Comparison of ENCODE assay signal across 12 cellular contexts in the genomic region with DNA sequence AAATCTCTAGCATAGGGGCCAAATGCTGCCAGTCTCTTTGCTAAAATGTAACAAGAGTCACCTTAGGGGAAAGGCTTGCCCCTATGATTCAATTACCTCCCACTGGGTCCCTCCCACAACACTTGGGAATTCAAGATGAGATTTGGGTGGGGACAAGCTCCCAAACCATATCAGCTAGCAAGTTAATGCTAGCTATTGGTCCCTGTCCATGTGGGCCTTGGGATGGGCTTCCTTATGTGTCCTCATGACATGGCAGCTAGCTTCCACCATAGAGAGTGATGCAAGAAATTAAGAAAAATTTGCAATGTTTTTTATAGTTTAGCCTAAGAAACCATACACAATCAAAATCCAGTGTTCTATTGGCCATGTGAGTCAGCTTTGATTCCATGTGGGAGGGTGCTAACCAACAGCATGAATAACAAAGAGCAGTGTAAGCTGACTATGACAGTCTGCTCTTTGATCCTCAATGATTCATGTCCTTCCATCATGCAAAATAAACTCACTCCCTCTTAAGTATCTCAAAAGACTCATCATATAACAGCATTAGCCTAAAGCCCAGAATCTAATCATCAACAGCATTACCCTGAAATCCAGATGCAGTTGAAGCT. TPM values are rescaled to one million over a fixed set of nuclear protein-coding genes. Genes with fewer than 3 reads are reported as not detected.
DNase-seq lines count a peak whose midpoint lies in the region; ATAC-seq, FAIRE-seq and TF ChIP-seq lines count a peak whose summit lies in the region.
"Had no signal": no experiment of that assay in that cellular context is flagged by ENCODE, and none has a peak within 500 bp of the region (broad histone marks: within the 10 kb centered on the region; RNA-seq: fewer than 3 reads in every experiment).

No MANE protein-coding gene starts in this region.

- CTCF ChIA-PET in WTC11 (lab: Charles Lee): no interaction called here

- no peak for FAIRE-seq in GM12892 (lab: Jason Lieb, UNC)

- H3K4me1 Mint-ChIP-seq in activated naive CD8-positive, alpha-beta T cell (ENCODE audit: low read depth): peaks cover 23% of the 10 kb centered on the region
- no peaks in the 10 kb centered on the region for H3K4me1 Mint-ChIP-seq in WTC11

- peaks cover 13% of the 10 kb centered on the region for H3K36me3 Mint-ChIP-seq in activated naive CD8-positive, alpha-beta T cell
- H3K36me3 Mint-ChIP-seq in WTC11: peaks cover 32% of the 10 kb centered on the region

- H3K27me3 Mint-ChIP-seq in activated naive CD8-positive, alpha-beta T cell: peaks cover 4% of the 10 kb centered on the region
- H3K27me3 Mint-ChIP-seq in WTC11 (ENCODE audit: low read depth): peaks cover 5% of the 10 kb centered on the region

- H3K27ac Mint-ChIP-seq in activated naive CD8-positive, alpha-beta T cell: peak overlapping the region; percentile 87
- H3K27ac Mint-ChIP-seq in WTC11: no peak overlapping the region

- ATAC-seq in WTC11 (no peak), HG02884 (IDR thresholded peaks at IDR 0.05; ENCODE audit: unreplicated experiment) (no peak)
- ATAC-seq: HCT116 had no signal

- DNase-seq in AG08395 (ENCODE audit: low spot score): peak; percentile 24
- DNase-seq in ELR (ENCODE audit: low read depth): peak; percentile 56
- DNase-seq in kidney glomerular epithelial cell (lab: John Stamatoyannopoulos, UW): peak; percentile 25
- DNase-seq in SW480 (ENCODE audit: low spot score): no peak
- no peak for DNase-seq in WTC11 (ENCODE audit: low spot score)
- no peak for DNase-seq in GM12892 (ENCODE audit: insufficient read length)
- DNase-seq: GF-D8, NCI-H1105, NCI-H526 had no signal

- TF ChIP-seq CTCF in WTC11 (IDR thresholded peaks at IDR 0.05): no peak

- peaks cover 35% of the 10 kb centered on the region for H3K9me3 Mint-ChIP-seq in activated naive CD8-positive, alpha-beta T cell (ENCODE audit: low read depth)
- peaks cover 88% of the 10 kb centered on the region for H3K9me3 Mint-ChIP-seq in WTC11

- POLR2A ChIA-PET in WTC11 (lab: Charles Lee): no interaction called here

- H3K4me3 Mint-ChIP-seq in activated naive CD8-positive, alpha-beta T cell: peak overlapping the region; percentile 21
- H3K4me3 Mint-ChIP-seq in WTC11: no peak overlapping the region

- TF ChIP-seq POLR2A in GM12892 (IDR thresholded peaks at IDR 0.05; ENCODE audit: low read depth, low read length): no peak

TF ChIP-seq in WTC11, 78 proteins besides CTCF, POLR2A, EP300 and RAD21 (continues in another document):
- TF ChIP-seq TCF7 (CRISPR knock-in tag; IDR thresholded peaks at IDR 0.05; ENCODE audit: low read depth) (no peak), PREB (CRISPR knock-in tag; IDR thresholded peaks at IDR 0.05; ENCODE audit: borderline replicate concordance) (no peak), HMGXB4 (CRISPR knock-in tag; IDR thresholded peaks at IDR 0.05) (no peak), GRHL2 (CRISPR knock-in tag; IDR thresholded peaks at IDR 0.05; ENCODE audit: insufficient replicate concordance, severe bottlenecking) (no peak), ZNF317 (CRISPR knock-in tag; IDR thresholded peaks at IDR 0.05; ENCODE audit: borderline replicate concordance, low read depth) (no peak), CBFB (CRISPR knock-in tag; IDR thresholded peaks at IDR 0.05; ENCODE audit: low read depth) (no peak), IRF2 (CRISPR knock-in tag; IDR thresholded peaks at IDR 0.05; ENCODE audit: borderline replicate concordance, low read depth) (no peak), NFYB (CRISPR knock-in tag; conservative IDR thresholded peaks at IDR 0.05; ENCODE audit: low read depth) (no peak), ATF3 (CRISPR knock-in tag; conservative IDR thresholded peaks at IDR 0.05) (no peak), ZNF263 (CRISPR knock-in tag; IDR thresholded peaks at IDR 0.05; ENCODE audit: low read depth) (no peak)
- TF ChIP-seq, protein P1, sequence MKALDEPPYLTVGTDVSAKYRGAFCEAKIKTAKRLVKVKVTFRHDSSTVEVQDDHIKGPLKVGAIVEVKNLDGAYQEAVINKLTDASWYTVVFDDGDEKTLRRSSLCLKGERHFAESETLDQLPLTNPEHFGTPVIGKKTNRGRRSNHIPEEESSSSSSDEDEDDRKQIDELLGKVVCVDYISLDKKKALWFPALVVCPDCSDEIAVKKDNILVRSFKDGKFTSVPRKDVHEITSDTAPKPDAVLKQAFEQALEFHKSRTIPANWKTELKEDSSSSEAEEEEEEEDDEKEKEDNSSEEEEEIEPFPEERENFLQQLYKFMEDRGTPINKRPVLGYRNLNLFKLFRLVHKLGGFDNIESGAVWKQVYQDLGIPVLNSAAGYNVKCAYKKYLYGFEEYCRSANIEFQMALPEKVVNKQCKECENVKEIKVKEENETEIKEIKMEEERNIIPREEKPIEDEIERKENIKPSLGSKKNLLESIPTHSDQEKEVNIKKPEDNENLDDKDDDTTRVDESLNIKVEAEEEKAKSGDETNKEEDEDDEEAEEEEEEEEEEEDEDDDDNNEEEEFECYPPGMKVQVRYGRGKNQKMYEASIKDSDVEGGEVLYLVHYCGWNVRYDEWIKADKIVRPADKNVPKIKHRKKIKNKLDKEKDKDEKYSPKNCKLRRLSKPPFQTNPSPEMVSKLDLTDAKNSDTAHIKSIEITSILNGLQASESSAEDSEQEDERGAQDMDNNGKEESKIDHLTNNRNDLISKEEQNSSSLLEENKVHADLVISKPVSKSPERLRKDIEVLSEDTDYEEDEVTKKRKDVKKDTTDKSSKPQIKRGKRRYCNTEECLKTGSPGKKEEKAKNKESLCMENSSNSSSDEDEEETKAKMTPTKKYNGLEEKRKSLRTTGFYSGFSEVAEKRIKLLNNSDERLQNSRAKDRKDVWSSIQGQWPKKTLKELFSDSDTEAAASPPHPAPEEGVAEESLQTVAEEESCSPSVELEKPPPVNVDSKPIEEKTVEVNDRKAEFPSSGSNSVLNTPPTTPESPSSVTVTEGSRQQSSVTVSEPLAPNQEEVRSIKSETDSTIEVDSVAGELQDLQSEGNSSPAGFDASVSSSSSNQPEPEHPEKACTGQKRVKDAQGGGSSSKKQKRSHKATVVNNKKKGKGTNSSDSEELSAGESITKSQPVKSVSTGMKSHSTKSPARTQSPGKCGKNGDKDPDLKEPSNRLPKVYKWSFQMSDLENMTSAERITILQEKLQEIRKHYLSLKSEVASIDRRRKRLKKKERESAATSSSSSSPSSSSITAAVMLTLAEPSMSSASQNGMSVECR (CRISPR knock-in tag; IDR thresholded peaks at IDR 0.05; ENCODE audit: borderline replicate concordance): no peak
- TF ChIP-seq, protein P2, sequence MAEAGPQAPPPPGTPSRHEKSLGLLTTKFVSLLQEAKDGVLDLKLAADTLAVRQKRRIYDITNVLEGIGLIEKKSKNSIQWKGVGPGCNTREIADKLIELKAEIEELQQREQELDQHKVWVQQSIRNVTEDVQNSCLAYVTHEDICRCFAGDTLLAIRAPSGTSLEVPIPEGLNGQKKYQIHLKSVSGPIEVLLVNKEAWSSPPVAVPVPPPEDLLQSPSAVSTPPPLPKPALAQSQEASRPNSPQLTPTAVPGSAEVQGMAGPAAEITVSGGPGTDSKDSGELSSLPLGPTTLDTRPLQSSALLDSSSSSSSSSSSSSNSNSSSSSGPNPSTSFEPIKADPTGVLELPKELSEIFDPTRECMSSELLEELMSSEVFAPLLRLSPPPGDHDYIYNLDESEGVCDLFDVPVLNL (CRISPR knock-in tag; IDR thresholded peaks at IDR 0.05; ENCODE audit: borderline replicate concordance, low read depth): no peak
- TF ChIP-seq, protein P3, sequence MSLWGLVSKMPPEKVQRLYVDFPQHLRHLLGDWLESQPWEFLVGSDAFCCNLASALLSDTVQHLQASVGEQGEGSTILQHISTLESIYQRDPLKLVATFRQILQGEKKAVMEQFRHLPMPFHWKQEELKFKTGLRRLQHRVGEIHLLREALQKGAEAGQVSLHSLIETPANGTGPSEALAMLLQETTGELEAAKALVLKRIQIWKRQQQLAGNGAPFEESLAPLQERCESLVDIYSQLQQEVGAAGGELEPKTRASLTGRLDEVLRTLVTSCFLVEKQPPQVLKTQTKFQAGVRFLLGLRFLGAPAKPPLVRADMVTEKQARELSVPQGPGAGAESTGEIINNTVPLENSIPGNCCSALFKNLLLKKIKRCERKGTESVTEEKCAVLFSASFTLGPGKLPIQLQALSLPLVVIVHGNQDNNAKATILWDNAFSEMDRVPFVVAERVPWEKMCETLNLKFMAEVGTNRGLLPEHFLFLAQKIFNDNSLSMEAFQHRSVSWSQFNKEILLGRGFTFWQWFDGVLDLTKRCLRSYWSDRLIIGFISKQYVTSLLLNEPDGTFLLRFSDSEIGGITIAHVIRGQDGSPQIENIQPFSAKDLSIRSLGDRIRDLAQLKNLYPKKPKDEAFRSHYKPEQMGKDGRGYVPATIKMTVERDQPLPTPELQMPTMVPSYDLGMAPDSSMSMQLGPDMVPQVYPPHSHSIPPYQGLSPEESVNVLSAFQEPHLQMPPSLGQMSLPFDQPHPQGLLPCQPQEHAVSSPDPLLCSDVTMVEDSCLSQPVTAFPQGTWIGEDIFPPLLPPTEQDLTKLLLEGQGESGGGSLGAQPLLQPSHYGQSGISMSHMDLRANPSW (CRISPR knock-in tag; conservative IDR thresholded peaks at IDR 0.05; ENCODE audit: low read depth): no peak

RNA-seq across cellular contexts. Expression of gene ZNF365, which starts 21.7 kb away (rescaled TPM):
- 0.39 to 0.62 TPM (median 0.59 TPM) in 3 replicates for total RNA-seq in WTC11 (2021)
- not detected for polyA plus RNA-seq in GM12892 (2012; ENCODE audit: missing spikeins)

Comparison
In these comparisons a context has a peak if more than half of its experiments do, and no peak if none do; other contexts are left out.
1. DNase-seq: peak in AG08395 (single experiment), ELR (single experiment) and kidney glomerular epithelial cell (single experiment); none in SW480 (single experiment), WTC11 (single experiment) and GM12892 (single experiment).